ENCODE assay signal across 1 cellular context in genomic region chr3:39287216-39287858, GRCh38.
TF ChIP-seq lines count a peak whose summit lies in the region.

No MANE protein-coding gene starts in this region.

TF ChIP-seq in K562, 482 proteins besides CTCF, POLR2A, EP300 and RAD21 (continues in another document):
- no peak; the same call in 1 of the 2 replicates for TF ChIP-seq TEAD4 (IDR thresholded peaks at IDR 0.05; ENCODE audit: low read length)
- TF ChIP-seq TEAD4 (CRISPR knock-in tag; IDR thresholded peaks at IDR 0.05; ENCODE audit: borderline replicate concordance) = no peak
- no peak for TF ChIP-seq KLF1 (tag; IDR thresholded peaks at IDR 0.05)
- TF ChIP-seq SAP30 (IDR thresholded peaks at IDR 0.05; ENCODE audit: borderline replicate concordance, insufficient read depth, low read depth, low read length, poor library complexity, severe bottlenecking) = no peak
- TF ChIP-seq NBN (IDR thresholded peaks at IDR 0.05; ENCODE audit: low read depth) = no peak
- TF ChIP-seq ZNF311 (CRISPR knock-in tag; IDR thresholded peaks at IDR 0.05) = no peak
- no peak for TF ChIP-seq PML (IDR thresholded peaks at IDR 0.05; ENCODE audit: low read length)
- TF ChIP-seq LARP7 (IDR thresholded peaks at IDR 0.05) = no peak
- no peak for TF ChIP-seq POLR2AphosphoS2 (IDR thresholded peaks at IDR 0.05; ENCODE audit: low read length)
- TF ChIP-seq ZFPM2 (CRISPR knock-in tag; IDR thresholded peaks at IDR 0.05) = no peak
- no peak for TF ChIP-seq FOXJ3 (CRISPR knock-in tag; IDR thresholded peaks at IDR 0.05)
- TF ChIP-seq GTF2B (IDR thresholded peaks at IDR 0.05; ENCODE audit: extremely low read depth, insufficient read length) = no peak
- peak; percentile 73; the same call in 1 of the 2 replicates for TF ChIP-seq JUND (IDR thresholded peaks at IDR 0.05; ENCODE audit: borderline replicate concordance, low read depth, low read length)
- peak; percentile 45; the same call in 1 of the 3 replicates for TF ChIP-seq JUND (tag; IDR thresholded peaks at IDR 0.05; ENCODE audit: borderline replicate concordance, low read depth, low read length)
- no peak for TF ChIP-seq BRD4 (IDR thresholded peaks at IDR 0.05)
- no peak for TF ChIP-seq ZBTB26 (CRISPR knock-in tag; IDR thresholded peaks at IDR 0.05)
- no peak for TF ChIP-seq RREB1 (CRISPR knock-in tag; IDR thresholded peaks at IDR 0.05)
- TF ChIP-seq ZNF518B (CRISPR knock-in tag; IDR thresholded peaks at IDR 0.05) = no peak
- TF ChIP-seq TAF1 (IDR thresholded peaks at IDR 0.05; ENCODE audit: control insufficient read depth, extremely low read depth, insufficient read depth, low read length, severe bottlenecking) = no peak
- TF ChIP-seq CBX8 (IDR thresholded peaks at IDR 0.05; ENCODE audit: borderline replicate concordance, extremely low read depth, low read depth, low read length, poor library complexity, severe bottlenecking) = no peak
- TF ChIP-seq ZNF431 (CRISPR knock-in tag; IDR thresholded peaks at IDR 0.05) = no peak
- no peak for TF ChIP-seq KLF10 (CRISPR knock-in tag; IDR thresholded peaks at IDR 0.05)
- no peak for TF ChIP-seq NCOA6 (IDR thresholded peaks at IDR 0.05)
- TF ChIP-seq ELK3 (CRISPR knock-in tag; IDR thresholded peaks at IDR 0.05) = no peak
- TF ChIP-seq ESRRB (CRISPR knock-in tag; IDR thresholded peaks at IDR 0.05; ENCODE audit: borderline replicate concordance) = no peak
- TF ChIP-seq ZNF274 (IDR thresholded peaks at IDR 0.05; ENCODE audit: borderline replicate concordance, low read depth, low read length) = no peak
- TF ChIP-seq PRMT5 (CRISPR knock-in tag; IDR thresholded peaks at IDR 0.05) = no peak
- peak; percentile 83 for TF ChIP-seq MAFK (IDR thresholded peaks at IDR 0.05; ENCODE audit: low read length)
- TF ChIP-seq RUNX1 (IDR thresholded peaks at IDR 0.05; ENCODE audit: low read depth) = no peak
- peak; percentile 6; the same call in 1 of the 2 replicates for TF ChIP-seq ARID1B (IDR thresholded peaks at IDR 0.05)
- no peak for TF ChIP-seq RBBP5 (IDR thresholded peaks at IDR 0.05; ENCODE audit: borderline replicate concordance, insufficient read depth, low read length, poor library complexity, severe bottlenecking)
- TF ChIP-seq SMAD4 (CRISPR knock-in tag; conservative IDR thresholded peaks at IDR 0.05) = peak; percentile 79
- TF ChIP-seq ZNF184 (CRISPR knock-in tag; IDR thresholded peaks at IDR 0.05) = no peak
- TF ChIP-seq GATA2 (CRISPR knock-in tag; IDR thresholded peaks at IDR 0.05) = no peak
- TF ChIP-seq CHD7 (IDR thresholded peaks at IDR 0.05; ENCODE audit: low read depth, low read length) = no peak
- peak; percentile 89; the same call in 1 of the 2 replicates for TF ChIP-seq ZNF175 (CRISPR knock-in tag; IDR thresholded peaks at IDR 0.05; ENCODE audit: low read depth)
- no peak for TF ChIP-seq TEAD2 (tag; IDR thresholded peaks at IDR 0.05)
- no peak for TF ChIP-seq ZKSCAN3 (CRISPR knock-in tag; IDR thresholded peaks at IDR 0.05)
- TF ChIP-seq MEF2A (IDR thresholded peaks at IDR 0.05; ENCODE audit: control insufficient read depth, low read depth, low read length) = no peak
